18 cellular contexts compared by ENCODE assay signal in genomic region chrX:47060708-47061107, GRCh38. TPM values are rescaled to one million over a fixed set of nuclear protein-coding genes. Genes with fewer than 3 reads are reported as not detected.
"Had no signal": no experiment of that assay in that cellular context is flagged by ENCODE, and none has a peak within 500 bp of the region (broad histone marks: within the 10 kb centered on the region; RNA-seq: fewer than 3 reads in every experiment).

No MANE protein-coding gene starts in this region.

- H3K4me3 ChIP-seq: dorsolateral prefrontal cortex, heart left ventricle, left ventricle myocardium inferior, lower lobe of right lung, sigmoid colon, skin epidermis had no signal

- H3K27ac ChIP-seq: dorsolateral prefrontal cortex, heart left ventricle, left ventricle myocardium inferior, lower lobe of right lung, sigmoid colon, skin epidermis had no signal

- DNase-seq: cortex of kidney; dorsolateral prefrontal cortex; effector CD8-positive, alpha-beta T cell; heart left ventricle; islet precursor cell; left ventricle myocardium inferior; lower lobe of right lung; mesenchymal stem cell; naive thymus-derived CD4-positive, alpha-beta T cell; nephron progenitor cell; sigmoid colon; stimulated activated CD4-positive, alpha-beta T cell treated with anti-CD3 and anti-CD28 coated beads, Interleukin-12 subunit alpha, Interleukin-12 subunit beta, amount 100 ng/mL, for 4 hours; stimulated activated naive CD4-positive, alpha-beta T cell treated with Interleukin-2 at 50 U/mL for 16 hours had no signal

- H3K36me3 ChIP-seq: left ventricle myocardium inferior, lower lobe of right lung had no signal

- ATAC-seq: esophagus mucosa; heart left ventricle; lower lobe of right lung; naive thymus-derived CD4-positive, alpha-beta T cell had no signal

- H3K27me3 ChIP-seq: sigmoid colon had no signal

- H3K9me3 ChIP-seq: heart left ventricle, left ventricle myocardium inferior, lower lobe of right lung, sigmoid colon had no signal

- H3K4me1 ChIP-seq: heart left ventricle, left ventricle myocardium inferior, lower lobe of right lung, sigmoid colon had no signal

- FAIRE-seq: frontal cortex, urothelium cell line had no signal

RNA-seq across cellular contexts. Expression of gene RGN, which starts 17.5 kb away (rescaled TPM):
- total RNA-seq: mononuclear cell; naive thymus-derived CD4-positive, alpha-beta T cell had no signal
- polyA plus RNA-seq: naive thymus-derived CD4-positive, alpha-beta T cell had no signal
